20 cellular contexts compared by ENCODE assay signal in the genomic region with DNA sequence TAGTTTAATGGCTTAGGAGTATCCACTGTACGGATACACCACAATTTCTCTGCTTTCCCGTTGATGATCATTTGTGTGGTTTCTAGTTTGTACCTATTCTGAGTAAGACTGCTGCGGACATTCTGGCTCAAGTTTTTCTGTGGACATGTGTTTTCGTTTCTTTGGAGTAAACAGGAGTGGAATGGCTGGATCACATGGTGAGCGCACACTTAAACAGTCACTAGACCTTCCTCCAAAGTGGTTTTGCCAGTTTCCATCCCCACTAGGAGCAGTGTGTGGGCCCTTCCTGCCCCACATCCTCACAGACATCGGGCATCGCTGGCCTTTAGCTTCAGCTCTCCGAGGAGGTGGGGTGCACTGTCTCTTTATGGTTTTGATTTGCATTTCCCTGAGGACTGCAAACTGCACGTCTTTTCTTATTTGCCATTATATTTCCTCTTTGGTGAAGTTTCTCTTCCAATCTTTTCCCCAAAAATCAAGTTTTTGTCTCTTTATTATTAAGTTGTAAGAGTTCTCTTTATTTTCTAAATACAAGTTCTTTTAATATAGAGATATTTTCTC.
DNase-seq lines count a peak whose midpoint lies in the region; ATAC-seq and TF ChIP-seq lines count a peak whose summit lies in the region.
"Had no signal": no experiment of that assay in that cellular context is flagged by ENCODE, and none has a peak within 500 bp of the region (broad histone marks: within the 10 kb centered on the region; RNA-seq: fewer than 3 reads in every experiment).

No MANE protein-coding gene starts in this region.

- no peak overlapping the region for H2AFZ ChIP-seq in OCI-LY1 (ENCODE audit: low read length)

- no peaks in the 10 kb centered on the region for H3K27me3 Mint-ChIP-seq in CD8-positive, alpha-beta T cell (ENCODE audit: low read depth)
- H3K27me3 Mint-ChIP-seq: activated T-helper 17 cell treated with anti-CD3 and anti-CD28 coated beads, Interleukin-2, amount 50 U/mL, for 72 hours; naive thymus-derived CD8-positive, alpha-beta T cell had no signal

- no peak for DNase-seq in CD8-positive, alpha-beta T cell
- DNase-seq in fibroblast of mammary gland (ENCODE audit: low read depth) (peak; percentile 75), renal cortical epithelial cell (ENCODE audit: low read depth) (peak; percentile 32), NCI-H1436 treated with DMSO at 0.1 percent for 48 hours (lab: John Stamatoyannopoulos, UW) (no peak), SIG-M5 (lab: John Stamatoyannopoulos, UW) (no peak)
- DNase-seq: activated CD8-positive, alpha-beta T cell treated with anti-CD3 and anti-CD28 coated beads, Interleukin-2, amount 10 ng/mL, durations not matched to agents 7 days and 5 days; amygdala; cortex of kidney; DND-41; erythroblast; naive thymus-derived CD8-positive, alpha-beta T cell; NCI-H2227 treated with DMSO at 0.1 percent for 48 hours; OCI-M1; stimulated activated CD4-positive, alpha-beta T cell treated with anti-CD3 and anti-CD28 coated beads, Interleukin-4, amount 100 ng/mL, for 24 hours; SW 1271 had no signal

- H3K27ac Mint-ChIP-seq in CD8-positive, alpha-beta T cell, result peak overlapping the region; percentile 10
- H3K27ac Mint-ChIP-seq: activated CD8-positive, alpha-beta T cell treated with anti-CD3 and anti-CD28 coated beads, Interleukin-2, amount 10 ng/mL, durations not matched to agents 7 days and 5 days; activated T-helper 17 cell treated with anti-CD3 and anti-CD28 coated beads, Interleukin-2, amount 50 U/mL, for 72 hours had no signal

- H3K36me3 ChIP-seq in CD8-positive, alpha-beta T cell (ENCODE audit: insufficient read depth, low read length), result no peaks in the 10 kb centered on the region
- H3K36me3 ChIP-seq in OCI-LY1 (ENCODE audit: insufficient read depth, low read length), result peaks cover 27% of the 10 kb centered on the region; the same call in 1 of the 2 replicates
- H3K36me3 ChIP-seq: right atrium auricular region had no signal

- no peaks in the 10 kb centered on the region for H3K4me1 Mint-ChIP-seq in CD8-positive, alpha-beta T cell (ENCODE audit: low read depth)

- H3K4me2 ChIP-seq in OCI-LY1 (ENCODE audit: low read length), result no peak overlapping the region

- H3K4me1 ChIP-seq in CD8-positive, alpha-beta T cell (ENCODE audit: insufficient read depth, low read length), result no peaks in the 10 kb centered on the region
- peaks cover 27% of the 10 kb centered on the region for H3K4me1 ChIP-seq in OCI-LY1 (ENCODE audit: insufficient read depth, low read length, severe bottlenecking)

- no peak overlapping the region for H3K4me3 ChIP-seq in CD8-positive, alpha-beta T cell (ENCODE audit: low read depth, low read length)
- no peak overlapping the region for H3K4me3 ChIP-seq in OCI-LY1 (ENCODE audit: low read depth, low read length, poor library complexity, severe bottlenecking)
- no peak overlapping the region for H3K4me3 ChIP-seq in fibroblast of mammary gland (ENCODE audit: control insufficient read depth, low read depth, low read length)
- H3K4me3 ChIP-seq: right atrium auricular region had no signal

- H3K27ac ChIP-seq in CD8-positive, alpha-beta T cell (ENCODE audit: low read depth, low read length), result no peak overlapping the region
- peak overlapping the region; percentile 71 for H3K27ac ChIP-seq in OCI-LY1 (ENCODE audit: low read depth, low read length, poor library complexity, severe bottlenecking)
- H3K27ac ChIP-seq: C4-2B had no signal

- TF ChIP-seq CTCF in CD8-positive, alpha-beta T cell (IDR thresholded peaks at IDR 0.05), result no peak
- no peak for TF ChIP-seq CTCF in OCI-LY1 (IDR thresholded peaks at IDR 0.05; ENCODE audit: low read length)
- TF ChIP-seq CTCF in fibroblast of mammary gland (conservative IDR thresholded peaks at IDR 0.05; ENCODE audit: control insufficient read depth, insufficient read depth, low read depth, low read length), result no peak

- no peak overlapping the region for H3K9ac ChIP-seq in OCI-LY1 (ENCODE audit: low read length)

- CTCF ChIA-PET in CD8-positive, alpha-beta T cell (lab: Charles Lee), result no interaction called here

- H3K9me3 ChIP-seq in CD8-positive, alpha-beta T cell (ENCODE audit: low read length), result no peaks in the 10 kb centered on the region
- H3K9me3 ChIP-seq in OCI-LY1 (ENCODE audit: low read length), result no peaks in the 10 kb centered on the region
- H3K9me3 ChIP-seq: right atrium auricular region had no signal

- no peaks in the 10 kb centered on the region for H3K79me2 ChIP-seq in OCI-LY1 (ENCODE audit: insufficient read depth, low read length)

- peaks cover 21% of the 10 kb centered on the region for H3K36me3 Mint-ChIP-seq in CD8-positive, alpha-beta T cell

- no peak overlapping the region for H3K4me3 Mint-ChIP-seq in CD8-positive, alpha-beta T cell
- H3K4me3 Mint-ChIP-seq: activated CD8-positive, alpha-beta T cell treated with anti-CD3 and anti-CD28 coated beads, Interleukin-2, amount 10 ng/mL, durations not matched to agents 7 days and 5 days; activated T-helper 17 cell treated with anti-CD3 and anti-CD28 coated beads, Interleukin-2, amount 50 U/mL, for 72 hours; naive thymus-derived CD8-positive, alpha-beta T cell had no signal

- POLR2A ChIA-PET in CD8-positive, alpha-beta T cell (lab: Charles Lee), result no interaction called here

- H3F3A ChIP-seq in OCI-LY1 (ENCODE audit: insufficient read depth, low read length), result 0 out of 2 replicates have a peak, but pooled peaks cover 6% of the 10 kb centered on the region

- intact Hi-C loops in CD8-positive, alpha-beta T cell (cut with DNase I, micrococcal nuclease), result no loop called here

- no peaks in the 10 kb centered on the region for H4K20me1 ChIP-seq in OCI-LY1 (ENCODE audit: insufficient read depth, low read length)

- H3K27me3 ChIP-seq in CD8-positive, alpha-beta T cell (ENCODE audit: insufficient read depth, low read length), result no peaks in the 10 kb centered on the region
- H3K27me3 ChIP-seq in OCI-LY1 (ENCODE audit: insufficient read depth, low read length), result no peaks in the 10 kb centered on the region
- H3K27me3 ChIP-seq: right atrium auricular region had no signal

- H3K9me3 Mint-ChIP-seq in CD8-positive, alpha-beta T cell, result no peaks in the 10 kb centered on the region
- H3K9me3 Mint-ChIP-seq: activated T-helper 17 cell treated with anti-CD3 and anti-CD28 coated beads, Interleukin-2, amount 50 U/mL, for 72 hours had no signal

- H3K9me2 ChIP-seq in OCI-LY1 (ENCODE audit: low read depth, low read length), result no peaks in the 10 kb centered on the region

- ATAC-seq in CD8-positive, alpha-beta T cell, result no peak
- ATAC-seq in HG03521 (IDR thresholded peaks at IDR 0.05; ENCODE audit: unreplicated experiment), result no peak
- ATAC-seq: activated CD8-positive, alpha-beta T cell treated with anti-CD3 and anti-CD28 coated beads, Interleukin-2, amount 10 ng/mL, durations not matched to agents 7 days and 5 days; activated T-helper 17 cell treated with anti-CD3 and anti-CD28 coated beads, Interleukin-2, amount 50 U/mL, for 72 hours; naive thymus-derived CD8-positive, alpha-beta T cell had no signal

Comparison
In these comparisons a context has a peak if more than half of its experiments do, and no peak if none do; other contexts are left out.
1. DNase-seq: peak in fibroblast of mammary gland (single experiment) and renal cortical epithelial cell (single experiment); none in CD8-positive, alpha-beta T cell (0 of 7), NCI-H1436 treated with DMSO at 0.1 percent for 48 hours (single experiment) and SIG-M5 (single experiment).